Comparison of ENCODE assay signal across 1 cellular context in genomic region chr12:102896067-102896466, GRCh38.
TF ChIP-seq lines count a peak whose summit lies in the region.

No MANE protein-coding gene starts in this region.

TF ChIP-seq in GM23338, 12 proteins besides CTCF, POLR2A, EP300 and RAD21 (continued from another document):
- TF ChIP-seq, protein P1, sequence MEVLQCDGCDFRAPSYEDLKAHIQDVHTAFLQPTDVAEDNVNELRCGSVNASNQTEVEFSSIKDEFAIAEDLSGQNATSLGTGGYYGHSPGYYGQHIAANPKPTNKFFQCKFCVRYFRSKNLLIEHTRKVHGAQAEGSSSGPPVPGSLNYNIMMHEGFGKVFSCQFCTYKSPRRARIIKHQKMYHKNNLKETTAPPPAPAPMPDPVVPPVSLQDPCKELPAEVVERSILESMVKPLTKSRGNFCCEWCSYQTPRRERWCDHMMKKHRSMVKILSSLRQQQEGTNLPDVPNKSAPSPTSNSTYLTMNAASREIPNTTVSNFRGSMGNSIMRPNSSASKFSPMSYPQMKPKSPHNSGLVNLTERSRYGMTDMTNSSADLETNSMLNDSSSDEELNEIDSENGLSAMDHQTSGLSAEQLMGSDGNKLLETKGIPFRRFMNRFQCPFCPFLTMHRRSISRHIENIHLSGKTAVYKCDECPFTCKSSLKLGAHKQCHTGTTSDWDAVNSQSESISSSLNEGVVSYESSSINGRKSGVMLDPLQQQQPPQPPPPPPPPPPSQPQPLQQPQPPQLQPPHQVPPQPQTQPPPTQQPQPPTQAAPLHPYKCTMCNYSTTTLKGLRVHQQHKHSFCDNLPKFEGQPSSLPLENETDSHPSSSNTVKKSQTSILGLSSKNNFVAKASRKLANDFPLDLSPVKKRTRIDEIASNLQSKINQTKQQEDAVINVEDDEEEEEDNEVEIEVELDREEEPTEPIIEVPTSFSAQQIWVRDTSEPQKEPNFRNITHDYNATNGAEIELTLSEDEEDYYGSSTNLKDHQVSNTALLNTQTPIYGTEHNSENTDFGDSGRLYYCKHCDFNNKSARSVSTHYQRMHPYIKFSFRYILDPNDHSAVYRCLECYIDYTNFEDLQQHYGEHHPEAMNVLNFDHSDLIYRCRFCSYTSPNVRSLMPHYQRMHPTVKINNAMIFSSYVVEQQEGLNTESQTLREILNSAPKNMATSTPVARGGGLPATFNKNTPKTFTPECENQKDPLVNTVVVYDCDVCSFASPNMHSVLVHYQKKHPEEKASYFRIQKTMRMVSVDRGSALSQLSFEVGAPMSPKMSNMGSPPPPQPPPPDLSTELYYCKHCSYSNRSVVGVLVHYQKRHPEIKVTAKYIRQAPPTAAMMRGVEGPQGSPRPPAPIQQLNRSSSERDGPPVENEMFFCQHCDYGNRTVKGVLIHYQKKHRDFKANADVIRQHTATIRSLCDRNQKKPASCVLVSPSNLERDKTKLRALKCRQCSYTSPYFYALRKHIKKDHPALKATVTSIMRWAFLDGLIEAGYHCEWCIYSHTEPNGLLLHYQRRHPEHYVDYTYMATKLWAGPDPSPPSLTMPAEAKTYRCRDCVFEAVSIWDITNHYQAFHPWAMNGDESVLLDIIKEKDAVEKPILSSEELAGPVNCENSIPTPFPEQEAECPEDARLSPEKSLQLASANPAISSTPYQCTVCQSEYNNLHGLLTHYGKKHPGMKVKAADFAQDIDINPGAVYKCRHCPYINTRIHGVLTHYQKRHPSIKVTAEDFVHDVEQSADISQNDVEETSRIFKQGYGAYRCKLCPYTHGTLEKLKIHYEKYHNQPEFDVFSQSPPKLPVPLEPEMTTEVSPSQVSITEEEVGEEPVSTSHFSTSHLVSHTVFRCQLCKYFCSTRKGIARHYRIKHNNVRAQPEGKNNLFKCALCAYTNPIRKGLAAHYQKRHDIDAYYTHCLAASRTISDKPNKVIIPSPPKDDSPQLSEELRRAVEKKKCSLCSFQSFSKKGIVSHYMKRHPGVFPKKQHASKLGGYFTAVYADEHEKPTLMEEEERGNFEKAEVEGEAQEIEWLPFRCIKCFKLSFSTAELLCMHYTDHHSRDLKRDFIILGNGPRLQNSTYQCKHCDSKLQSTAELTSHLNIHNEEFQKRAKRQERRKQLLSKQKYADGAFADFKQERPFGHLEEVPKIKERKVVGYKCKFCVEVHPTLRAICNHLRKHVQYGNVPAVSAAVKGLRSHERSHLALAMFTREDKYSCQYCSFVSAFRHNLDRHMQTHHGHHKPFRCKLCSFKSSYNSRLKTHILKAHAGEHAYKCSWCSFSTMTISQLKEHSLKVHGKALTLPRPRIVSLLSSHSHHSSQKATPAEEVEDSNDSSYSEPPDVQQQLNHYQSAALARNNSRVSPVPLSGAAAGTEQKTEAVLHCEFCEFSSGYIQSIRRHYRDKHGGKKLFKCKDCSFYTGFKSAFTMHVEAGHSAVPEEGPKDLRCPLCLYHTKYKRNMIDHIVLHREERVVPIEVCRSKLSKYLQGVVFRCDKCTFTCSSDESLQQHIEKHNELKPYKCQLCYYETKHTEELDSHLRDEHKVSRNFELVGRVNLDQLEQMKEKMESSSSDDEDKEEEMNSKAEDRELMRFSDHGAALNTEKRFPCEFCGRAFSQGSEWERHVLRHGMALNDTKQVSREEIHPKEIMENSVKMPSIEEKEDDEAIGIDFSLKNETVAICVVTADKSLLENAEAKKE (CRISPR knock-in tag; IDR thresholded peaks at IDR 0.05) = no peak
- TF ChIP-seq JUNB (IDR thresholded peaks at IDR 0.05; ENCODE audit: unreplicated experiment) (no peak), ZNF114 (CRISPR knock-in tag; IDR thresholded peaks at IDR 0.05) (no peak), NANOG (IDR thresholded peaks at IDR 0.05; ENCODE audit: borderline replicate concordance) (no peak), POLR2AphosphoS5 (IDR thresholded peaks at IDR 0.05; ENCODE audit: low read depth) (no peak), CREB1 (CRISPR knock-in tag; IDR thresholded peaks at IDR 0.05; ENCODE audit: low read depth) (no peak), EZH2phosphoT487 (IDR thresholded peaks at IDR 0.05; ENCODE audit: unreplicated experiment) (no peak), ZNF331 (CRISPR knock-in tag; IDR thresholded peaks at IDR 0.05; ENCODE audit: low read depth) (no peak)
- TF ChIP-seq, protein P2, sequence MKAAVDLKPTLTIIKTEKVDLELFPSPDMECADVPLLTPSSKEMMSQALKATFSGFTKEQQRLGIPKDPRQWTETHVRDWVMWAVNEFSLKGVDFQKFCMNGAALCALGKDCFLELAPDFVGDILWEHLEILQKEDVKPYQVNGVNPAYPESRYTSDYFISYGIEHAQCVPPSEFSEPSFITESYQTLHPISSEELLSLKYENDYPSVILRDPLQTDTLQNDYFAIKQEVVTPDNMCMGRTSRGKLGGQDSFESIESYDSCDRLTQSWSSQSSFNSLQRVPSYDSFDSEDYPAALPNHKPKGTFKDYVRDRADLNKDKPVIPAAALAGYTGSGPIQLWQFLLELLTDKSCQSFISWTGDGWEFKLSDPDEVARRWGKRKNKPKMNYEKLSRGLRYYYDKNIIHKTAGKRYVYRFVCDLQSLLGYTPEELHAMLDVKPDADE (IDR thresholded peaks at IDR 0.05) = no peak
